Comparison of ENCODE assay signal across 26 cellular contexts in the genomic region with DNA sequence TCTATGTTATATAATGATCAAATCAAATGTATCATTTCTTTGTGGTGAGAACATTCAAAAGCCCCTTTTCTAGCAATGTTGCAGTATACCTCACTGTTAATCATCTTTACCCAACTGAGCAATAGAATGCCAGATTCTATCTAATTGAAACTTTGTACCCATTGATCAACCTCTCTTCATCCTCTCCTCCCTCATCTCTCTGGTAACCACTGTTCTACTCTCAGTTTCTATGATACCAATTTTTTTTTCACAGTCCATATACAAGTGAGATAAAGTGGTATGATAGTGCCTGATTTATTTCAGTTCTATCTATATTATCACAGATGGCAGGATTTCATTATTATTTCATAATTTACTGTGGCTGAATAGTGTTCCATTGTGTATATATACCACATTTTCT.
"Had no signal": no experiment of that assay in that cellular context is flagged by ENCODE, and none has a peak within 500 bp of the region (broad histone marks: within the 10 kb centered on the region; RNA-seq: fewer than 3 reads in every experiment).

No MANE protein-coding gene starts in this region.

- ATAC-seq: foreskin keratinocyte; gastroesophageal sphincter; heart left ventricle; left colon; left lung; left ventricle myocardium superior; lower lobe of right lung; mucosa of descending colon; naive thymus-derived CD8-positive, alpha-beta T cell had no signal

- H3K9me3 ChIP-seq: esophagus muscularis mucosa, gastroesophageal sphincter, heart left ventricle, left lung, lower lobe of right lung, mucosa of descending colon had no signal

- H3K36me3 Mint-ChIP-seq: immature natural killer cell; mesothelial cell of epicardium; naive B cell; naive thymus-derived CD8-positive, alpha-beta T cell had no signal

- H3K4me1 ChIP-seq: esophagus muscularis mucosa, foreskin keratinocyte, gastroesophageal sphincter, left lung, lower lobe of right lung had no signal

- H3K27me3 Mint-ChIP-seq: naive B cell; naive thymus-derived CD8-positive, alpha-beta T cell had no signal

- H3K79me2 ChIP-seq: hepatocyte had no signal

- H3K27me3 ChIP-seq: dorsolateral prefrontal cortex, esophagus muscularis mucosa, gastroesophageal sphincter, heart left ventricle, hepatocyte, left lung had no signal

- FAIRE-seq: endothelial cell of umbilical vein, frontal cortex, kidney had no signal

- H2AFZ ChIP-seq: hepatocyte had no signal

- H3K36me3 ChIP-seq: esophagus muscularis mucosa, gastroesophageal sphincter, heart left ventricle, left lung, lower lobe of right lung had no signal

- H3K9me3 Mint-ChIP-seq: mesothelial cell of epicardium had no signal

- H3K27ac Mint-ChIP-seq: immature natural killer cell; mesothelial cell of epicardium; naive B cell; naive thymus-derived CD8-positive, alpha-beta T cell had no signal

- H3K27ac ChIP-seq: coronary artery, dorsolateral prefrontal cortex, esophagus muscularis mucosa, foreskin keratinocyte, gastroesophageal sphincter, heart left ventricle, hepatocyte, left lung, lower lobe of right lung had no signal

- DNase-seq: dermis blood vessel endothelial cell; dorsolateral prefrontal cortex; effector CD4-positive, alpha-beta T cell; effector memory CD4-positive, alpha-beta T cell; foreskin keratinocyte; heart left ventricle; hypothalamus; immature natural killer cell; islet precursor cell; kidney; kidney glomerular epithelial cell; left colon; left lung; left ventricle myocardium superior; lower lobe of right lung; mesenchymal stem cell; mucosa of descending colon; naive B cell; naive thymus-derived CD8-positive, alpha-beta T cell had no signal

- H3K4me3 ChIP-seq: coronary artery, dorsolateral prefrontal cortex, esophagus muscularis mucosa, gastroesophageal sphincter, heart left ventricle, hepatocyte, left lung, lower lobe of right lung, mucosa of descending colon had no signal

- H3K4me2 ChIP-seq: hepatocyte had no signal

- H3K4me1 Mint-ChIP-seq: immature natural killer cell; naive B cell; naive thymus-derived CD8-positive, alpha-beta T cell had no signal

- H3K4me3 Mint-ChIP-seq: immature natural killer cell; mesothelial cell of epicardium; naive B cell; naive thymus-derived CD8-positive, alpha-beta T cell had no signal
